ENCODE assay signal across 8 cellular contexts in genomic region chr12:127559349-127560040, GRCh38.
DNase-seq lines count a peak whose midpoint lies in the region; ATAC-seq and TF ChIP-seq lines count a peak whose summit lies in the region.

No MANE protein-coding gene starts in this region.

- peak; percentile 74 for ATAC-seq in HG02970 (IDR thresholded peaks at IDR 0.05; ENCODE audit: low FRiP score, unreplicated experiment)
- ATAC-seq in HG03045 (IDR thresholded peaks at IDR 0.05; ENCODE audit: unreplicated experiment), result no peak
- no peak for ATAC-seq in stimulated activated memory B cell treated with anti-CD40 and anti-IgM and Interleukin-4, amounts not matched to agents 10 μg/mL and 1 μg/mL and 100 μg/mL, for 72 hours

- H3K27me3 Mint-ChIP-seq in activated CD4-positive, alpha-beta T cell treated with anti-CD3 and anti-CD28 coated beads, Interleukin-2, amount 10 ng/mL, durations not matched to agents 7 days and 5 days, result peaks cover 1% of the 10 kb centered on the region
- no peaks in the 10 kb centered on the region for H3K27me3 Mint-ChIP-seq in stimulated activated memory B cell treated with anti-CD40 and anti-IgM and Interleukin-4, amounts not matched to agents 10 μg/mL and 1 μg/mL and 100 μg/mL, for 72 hours

- 11 to 19% (median 15%) methylated on average over 12 of the region's 12 CpGs for WGBS in spleen, 5 donors

- intact Hi-C loops in spleen (cut with DNase I; ENCODE audit: low total_unique reads), result no loop called here

- TF ChIP-seq CTCF in GM06990 (IDR thresholded peaks at IDR 0.05; ENCODE audit: insufficient read depth, low read length, poor library complexity, severe bottlenecking) (peak; percentile 35), fibroblast of mammary gland (conservative IDR thresholded peaks at IDR 0.05; ENCODE audit: control insufficient read depth, insufficient read depth, low read depth, low read length) (peak; percentile 70), spleen (IDR thresholded peaks at IDR 0.05 in 8 of 11, conservative IDR thresholded peaks at IDR 0.05 in 3 of 11) (peak in 5 of 11 experiments; percentile 7 to 44 (median 30))

- H3K27me3 ChIP-seq in GM06990 (replicated peaks; ENCODE audit: control insufficient read depth, insufficient read depth, low read length) (no peaks in the 10 kb centered on the region), spleen (replicated peaks in 1 of 7) (no peaks in the 10 kb centered on the region)

- H3K36me3 Mint-ChIP-seq in activated CD4-positive, alpha-beta T cell treated with anti-CD3 and anti-CD28 coated beads, Interleukin-2, amount 10 ng/mL, durations not matched to agents 7 days and 5 days (ENCODE audit: low read depth), result peaks cover 19% of the 10 kb centered on the region
- H3K36me3 Mint-ChIP-seq in stimulated activated memory B cell treated with anti-CD40 and anti-IgM and Interleukin-4, amounts not matched to agents 10 μg/mL and 1 μg/mL and 100 μg/mL, for 72 hours, result no peaks in the 10 kb centered on the region

- H3K27ac ChIP-seq in spleen, result no peak overlapping the region

- H3K36me3 ChIP-seq in GM06990 (ENCODE audit: control insufficient read depth, insufficient read depth, low read length) (no peaks in the 10 kb centered on the region), spleen (no peaks in the 10 kb centered on the region)

- no peak for TF ChIP-seq POLR2A in spleen (IDR thresholded peaks at IDR 0.05)

- H3K4me3 ChIP-seq in GM06990 (replicated peaks; ENCODE audit: low read depth, low read length) (no peak overlapping the region), fibroblast of mammary gland (ENCODE audit: control insufficient read depth, low read depth, low read length) (no peak overlapping the region), spleen (no peak overlapping the region)

- peak overlapping the region; percentile 95 for H3K27ac Mint-ChIP-seq in activated CD4-positive, alpha-beta T cell treated with anti-CD3 and anti-CD28 coated beads, Interleukin-2, amount 10 ng/mL, durations not matched to agents 7 days and 5 days
- no peak overlapping the region for H3K27ac Mint-ChIP-seq in stimulated activated memory B cell treated with anti-CD40 and anti-IgM and Interleukin-4, amounts not matched to agents 10 μg/mL and 1 μg/mL and 100 μg/mL, for 72 hours

- POLR2A ChIA-PET in activated CD4-positive, alpha-beta T cell treated with anti-CD3 and anti-CD28 coated beads, Interleukin-2, amount 10 ng/mL, durations not matched to agents 7 days and 5 days (lab: Charles Lee), result no interaction called here

- peaks cover 0 to 6% (median 0%) of the 10 kb centered on the region in 6 donors for H3K4me1 ChIP-seq in spleen

- H3K4me3 Mint-ChIP-seq in activated CD4-positive, alpha-beta T cell treated with anti-CD3 and anti-CD28 coated beads, Interleukin-2, amount 10 ng/mL, durations not matched to agents 7 days and 5 days, result peak overlapping the region; percentile 6
- H3K4me3 Mint-ChIP-seq in stimulated activated memory B cell treated with anti-CD40 and anti-IgM and Interleukin-4, amounts not matched to agents 10 μg/mL and 1 μg/mL and 100 μg/mL, for 72 hours, result no peak overlapping the region

- no peak for DNase-seq in GM06990 (ENCODE audit: extremely low read depth, insufficient read length)
- DNase-seq in NCI-H2107 treated with DMSO at 0.1 percent for 48 hours (lab: John Stamatoyannopoulos, UW; ENCODE audit: unreplicated experiment), result peak; percentile 98
- DNase-seq in activated CD4-positive, alpha-beta T cell treated with anti-CD3 and anti-CD28 coated beads, Interleukin-2, amount 10 ng/mL, durations not matched to agents 7 days and 5 days, result peak; percentile 88
- DNase-seq in fibroblast of mammary gland (ENCODE audit: low read depth), result peak; percentile 97
- peak; percentile 73 for DNase-seq in spleen

- H3K4me1 Mint-ChIP-seq in activated CD4-positive, alpha-beta T cell treated with anti-CD3 and anti-CD28 coated beads, Interleukin-2, amount 10 ng/mL, durations not matched to agents 7 days and 5 days, result peaks cover 60% of the 10 kb centered on the region
- no peaks in the 10 kb centered on the region for H3K4me1 Mint-ChIP-seq in stimulated activated memory B cell treated with anti-CD40 and anti-IgM and Interleukin-4, amounts not matched to agents 10 μg/mL and 1 μg/mL and 100 μg/mL, for 72 hours

- no peaks in the 10 kb centered on the region for H3K9me3 ChIP-seq in spleen

- H3K9me3 Mint-ChIP-seq in activated CD4-positive, alpha-beta T cell treated with anti-CD3 and anti-CD28 coated beads, Interleukin-2, amount 10 ng/mL, durations not matched to agents 7 days and 5 days, result peaks cover 20% of the 10 kb centered on the region
- H3K9me3 Mint-ChIP-seq in stimulated activated memory B cell treated with anti-CD40 and anti-IgM and Interleukin-4, amounts not matched to agents 10 μg/mL and 1 μg/mL and 100 μg/mL, for 72 hours, result no peaks in the 10 kb centered on the region

- CTCF ChIA-PET in activated CD4-positive, alpha-beta T cell treated with anti-CD3 and anti-CD28 coated beads, Interleukin-2, amount 10 ng/mL, durations not matched to agents 7 days and 5 days (lab: Charles Lee), result interaction anchor here (0.6 to 1.4 kb wide), 5 partner anchors 8 to 68 kb away, joined by 3 to 5 read pairs (median 3); no protein-coding TSS in a partner anchor
